In the genomic region with DNA sequence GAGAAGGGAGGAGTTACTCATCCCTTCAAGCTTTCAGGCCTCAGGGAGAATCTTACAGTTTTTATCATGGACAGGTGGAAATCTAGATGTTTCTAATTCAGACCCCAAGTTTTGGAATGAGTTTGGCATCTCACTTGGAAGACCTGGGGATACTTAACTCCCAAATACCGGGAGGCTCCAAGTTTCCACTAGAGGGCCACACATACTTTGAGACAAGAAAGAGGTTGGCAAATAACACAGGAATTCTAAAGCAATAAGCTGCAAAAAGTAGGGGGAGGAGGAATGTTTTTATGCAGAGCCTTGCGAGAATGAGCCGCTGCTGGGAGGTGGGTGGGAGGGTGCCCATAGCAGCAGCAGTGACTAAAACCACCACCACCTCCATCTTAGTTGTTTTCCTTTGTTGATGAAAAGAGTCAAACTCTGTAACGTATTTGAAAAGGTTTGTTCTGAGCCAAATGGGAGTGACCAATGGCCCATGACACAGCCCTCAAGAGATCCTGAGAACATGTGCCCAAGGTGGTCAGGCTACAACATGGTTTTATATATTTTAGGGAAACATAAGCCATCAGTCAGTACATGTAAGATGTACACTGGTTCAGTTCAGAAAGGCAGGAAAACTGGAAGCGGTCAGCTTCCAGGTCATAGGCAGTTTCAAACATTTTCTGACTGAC, we compare ENCODE assay signal across 1 cellular context.
TF ChIP-seq lines count a peak whose summit lies in the region.

No MANE protein-coding gene starts in this region.

TF ChIP-seq in SK-N-SH, 30 proteins besides CTCF, POLR2A, EP300 and RAD21 (continued from another document):
- TF ChIP-seq, protein P1, sequence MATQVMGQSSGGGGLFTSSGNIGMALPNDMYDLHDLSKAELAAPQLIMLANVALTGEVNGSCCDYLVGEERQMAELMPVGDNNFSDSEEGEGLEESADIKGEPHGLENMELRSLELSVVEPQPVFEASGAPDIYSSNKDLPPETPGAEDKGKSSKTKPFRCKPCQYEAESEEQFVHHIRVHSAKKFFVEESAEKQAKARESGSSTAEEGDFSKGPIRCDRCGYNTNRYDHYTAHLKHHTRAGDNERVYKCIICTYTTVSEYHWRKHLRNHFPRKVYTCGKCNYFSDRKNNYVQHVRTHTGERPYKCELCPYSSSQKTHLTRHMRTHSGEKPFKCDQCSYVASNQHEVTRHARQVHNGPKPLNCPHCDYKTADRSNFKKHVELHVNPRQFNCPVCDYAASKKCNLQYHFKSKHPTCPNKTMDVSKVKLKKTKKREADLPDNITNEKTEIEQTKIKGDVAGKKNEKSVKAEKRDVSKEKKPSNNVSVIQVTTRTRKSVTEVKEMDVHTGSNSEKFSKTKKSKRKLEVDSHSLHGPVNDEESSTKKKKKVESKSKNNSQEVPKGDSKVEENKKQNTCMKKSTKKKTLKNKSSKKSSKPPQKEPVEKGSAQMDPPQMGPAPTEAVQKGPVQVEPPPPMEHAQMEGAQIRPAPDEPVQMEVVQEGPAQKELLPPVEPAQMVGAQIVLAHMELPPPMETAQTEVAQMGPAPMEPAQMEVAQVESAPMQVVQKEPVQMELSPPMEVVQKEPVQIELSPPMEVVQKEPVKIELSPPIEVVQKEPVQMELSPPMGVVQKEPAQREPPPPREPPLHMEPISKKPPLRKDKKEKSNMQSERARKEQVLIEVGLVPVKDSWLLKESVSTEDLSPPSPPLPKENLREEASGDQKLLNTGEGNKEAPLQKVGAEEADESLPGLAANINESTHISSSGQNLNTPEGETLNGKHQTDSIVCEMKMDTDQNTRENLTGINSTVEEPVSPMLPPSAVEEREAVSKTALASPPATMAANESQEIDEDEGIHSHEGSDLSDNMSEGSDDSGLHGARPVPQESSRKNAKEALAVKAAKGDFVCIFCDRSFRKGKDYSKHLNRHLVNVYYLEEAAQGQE (IDR thresholded peaks at IDR 0.05; ENCODE audit: low read depth, low read length): no peak
